Comparison of ENCODE assay signal across 38 cellular contexts in genomic region chr14:40010961-40011360, GRCh38.
"Had no signal": no experiment of that assay in that cellular context is flagged by ENCODE, and none has a peak within 500 bp of the region (broad histone marks: within the 10 kb centered on the region; RNA-seq: fewer than 3 reads in every experiment).

No MANE protein-coding gene starts in this region.

- H3K27me3 ChIP-seq: adrenal gland, body of pancreas, brain microvascular endothelial cell, breast epithelium, cardiac muscle cell had no signal

- H3K4me1 Mint-ChIP-seq: activated B cell treated with CpG ODN at 0.5 μM for 24 hours; activated CD4-positive, alpha-beta T cell treated with anti-CD3 and anti-CD28 coated beads, Interleukin-2, amount 10 ng/mL, durations not matched to agents 24 days and 14 days; activated naive CD8-positive, alpha-beta T cell treated with anti-CD3 and anti-CD28 coated beads for 36 hours; activated T-helper 17 cell treated with anti-CD3 and anti-CD28 coated beads, Interleukin-2, amount 50 U/mL, for 72 hours; central memory CD8-positive, alpha-beta T cell; T-cell; T-helper 17 cell had no signal

- H3K27me3 Mint-ChIP-seq: activated B cell treated with CpG ODN at 0.5 μM for 24 hours; activated CD4-positive, alpha-beta memory T cell treated with anti-CD3 and anti-CD28 coated beads for 36 hours; activated CD4-positive, alpha-beta T cell treated with anti-CD3 and anti-CD28 coated beads, Interleukin-2, amount 10 ng/mL, durations not matched to agents 24 days and 14 days; activated CD8-positive, alpha-beta T cell treated with anti-CD3 and anti-CD28 coated beads for 36 hours; activated naive CD8-positive, alpha-beta T cell treated with anti-CD3 and anti-CD28 coated beads for 36 hours; activated T-helper 17 cell treated with anti-CD3 and anti-CD28 coated beads, Interleukin-2, amount 50 U/mL, for 72 hours; central memory CD8-positive, alpha-beta T cell; T-cell; T-helper 17 cell had no signal

- DNase-seq: activated B cell treated with CpG ODN at 0.5 μM for 24 hours; activated CD4-positive, alpha-beta memory T cell treated with anti-CD3 and anti-CD28 coated beads for 36 hours; activated CD4-positive, alpha-beta T cell treated with anti-CD3 and anti-CD28 coated beads for 4 hours; activated CD4-positive, alpha-beta T cell treated with anti-CD3 and anti-CD28 coated beads, Interleukin-2, amount 10 ng/mL, durations not matched to agents 24 days and 14 days; activated CD4-positive, alpha-beta T cell treated with anti-CD3 and anti-CD28 coated beads, Interleukin-2, amount 50 U/mL, for 1 hour; activated CD4-positive, alpha-beta T cell treated with anti-CD3 and anti-CD28 coated beads, Interleukin-2, amount 50 U/mL, for 4 hours; activated CD4-positive, CD25-positive, alpha-beta regulatory T cell treated with anti-CD3 and anti-CD28 coated beads, Interleukin-2, amount 50 U/mL, for 72 hours; activated CD8-positive, alpha-beta memory T cell treated with anti-CD3 and anti-CD28 coated beads, Interleukin-2, amount 50 U/mL, for 4 hours; activated CD8-positive, alpha-beta T cell treated with anti-CD3 and anti-CD28 coated beads for 36 hours; activated effector memory CD4-positive, alpha-beta T cell treated with anti-CD3 and anti-CD28 coated beads, Interleukin-2, amount 50 U/mL, for 16 hours; activated gamma-delta T cell treated with Interleukin-2 at 50 U/mL for 16 hours; activated naive CD4-positive, alpha-beta T cell; activated naive CD4-positive, alpha-beta T cell treated with anti-CD3 and anti-CD28 coated beads for 36 hours; activated naive CD4-positive, alpha-beta T cell treated with anti-CD3 and anti-CD28 coated beads, Interleukin-2, amount 50 U/mL, for 16 hours; activated naive CD8-positive, alpha-beta T cell treated with anti-CD3 and anti-CD28 coated beads for 36 hours; activated T-cell treated with anti-CD3 and anti-CD28 coated beads for 4 hours; activated T-cell treated with anti-CD3 and anti-CD28 coated beads, Interleukin-2, amount 50 U/mL, for 1 hour; activated T-cell treated with anti-CD3 and anti-CD28 coated beads, Interleukin-2, amount 50 U/mL, for 4 hours; activated T-cell treated with anti-CD3 and anti-CD28 coated beads, Interleukin-2, amount 50 U/mL, for 72 hours; adrenal gland; amniotic stem cell; aorta; body of pancreas; brain microvascular endothelial cell; caudate nucleus; cerebellar nuclear complex; T-cell; T-helper 17 cell; T1000 had no signal

- H3K36me3 Mint-ChIP-seq: activated CD4-positive, alpha-beta memory T cell treated with anti-CD3 and anti-CD28 coated beads for 36 hours; activated naive CD4-positive, alpha-beta T cell treated with anti-CD3 and anti-CD28 coated beads, Interleukin-2, amount 50 U/mL, for 72 hours; activated naive CD8-positive, alpha-beta T cell treated with anti-CD3 and anti-CD28 coated beads for 36 hours; T-cell had no signal

- H3K9me3 Mint-ChIP-seq: activated B cell treated with CpG ODN at 0.5 μM for 24 hours; activated naive CD8-positive, alpha-beta T cell treated with anti-CD3 and anti-CD28 coated beads for 36 hours had no signal

- H3K36me3 ChIP-seq: adrenal gland, brain microvascular endothelial cell, breast epithelium, cardiac muscle cell had no signal

- H3K4me1 ChIP-seq: adrenal gland, body of pancreas, breast epithelium had no signal

- FAIRE-seq: astrocyte, TTC549 had no signal

- ATAC-seq: activated CD8-positive, alpha-beta T cell treated with anti-CD3 and anti-CD28 coated beads for 36 hours; activated naive CD4-positive, alpha-beta T cell treated with anti-CD3 and anti-CD28 coated beads, Interleukin-2, amount 50 U/mL, for 72 hours; activated T-cell treated with anti-CD3 and anti-CD28 coated beads, Interleukin-2, amount 50 U/mL, for 4 hours; activated T-cell treated with anti-CD3 and anti-CD28 coated beads, Interleukin-2, amount 50 U/mL, for 72 hours; activated T-helper 17 cell treated with anti-CD3 and anti-CD28 coated beads, Interleukin-2, amount 50 U/mL, for 72 hours; body of pancreas; T-cell; T-helper 17 cell had no signal

- H3K9me3 ChIP-seq: adrenal gland, body of pancreas, breast epithelium had no signal

- H3K27ac ChIP-seq: adrenal gland, body of pancreas, brain microvascular endothelial cell, breast epithelium, cardiac muscle cell, VCaP had no signal

- H3K27ac Mint-ChIP-seq: activated B cell treated with CpG ODN at 0.5 μM for 24 hours; activated CD4-positive, alpha-beta memory T cell treated with anti-CD3 and anti-CD28 coated beads for 36 hours; activated CD4-positive, alpha-beta T cell treated with anti-CD3 and anti-CD28 coated beads, Interleukin-2, amount 10 ng/mL, durations not matched to agents 24 days and 14 days; activated CD8-positive, alpha-beta T cell treated with anti-CD3 and anti-CD28 coated beads for 36 hours; activated naive CD4-positive, alpha-beta T cell treated with anti-CD3 and anti-CD28 coated beads for 36 hours; activated naive CD4-positive, alpha-beta T cell treated with anti-CD3 and anti-CD28 coated beads, Interleukin-2, amount 50 U/mL, for 72 hours; activated naive CD8-positive, alpha-beta T cell treated with anti-CD3 and anti-CD28 coated beads for 36 hours; activated T-cell treated with anti-CD3 and anti-CD28 coated beads, Interleukin-2, amount 50 U/mL, for 72 hours; activated T-helper 1 cell treated with anti-CD3 and anti-CD28 coated beads, Interleukin-12 subunit alpha, Interleukin-12 subunit beta, Interleukin-2, Interleukin-4 antibody, amounts not matched to agents 30 ng/mL and 10 ng/mL and 1 ng/mL, durations not matched to agents 14 hours and 24 hours and 36 hours; activated T-helper 17 cell treated with anti-CD3 and anti-CD28 coated beads, Interleukin-2, amount 50 U/mL, for 72 hours; T-cell; T-helper 17 cell had no signal

- H3K4me3 Mint-ChIP-seq: activated B cell treated with CpG ODN at 0.5 μM for 24 hours; activated CD4-positive, alpha-beta memory T cell treated with anti-CD3 and anti-CD28 coated beads for 36 hours; activated CD4-positive, alpha-beta T cell treated with anti-CD3 and anti-CD28 coated beads, Interleukin-2, amount 10 ng/mL, durations not matched to agents 24 days and 14 days; activated CD8-positive, alpha-beta T cell treated with anti-CD3 and anti-CD28 coated beads for 36 hours; activated naive CD4-positive, alpha-beta T cell treated with anti-CD3 and anti-CD28 coated beads for 36 hours; activated naive CD8-positive, alpha-beta T cell treated with anti-CD3 and anti-CD28 coated beads for 36 hours; activated T-cell treated with anti-CD3 and anti-CD28 coated beads, Interleukin-2, amount 50 U/mL, for 4 hours; activated T-cell treated with anti-CD3 and anti-CD28 coated beads, Interleukin-2, amount 50 U/mL, for 72 hours; activated T-helper 1 cell treated with anti-CD3 and anti-CD28 coated beads, Interleukin-12 subunit alpha, Interleukin-12 subunit beta, Interleukin-2, Interleukin-4 antibody, amounts not matched to agents 30 ng/mL and 10 ng/mL and 1 ng/mL, durations not matched to agents 14 hours and 24 hours and 36 hours; activated T-helper 17 cell treated with anti-CD3 and anti-CD28 coated beads, Interleukin-2, amount 50 U/mL, for 72 hours; central memory CD8-positive, alpha-beta T cell; T-cell; T-helper 17 cell had no signal

- H3K4me3 ChIP-seq: adrenal gland, body of pancreas, breast epithelium, cardiac muscle cell had no signal
